Comparison of ENCODE assay signal across 8 cellular contexts in genomic region chr2:98731709-98732349, GRCh38. TPM values are rescaled to one million over a fixed set of nuclear protein-coding genes. Genes with fewer than 3 reads are reported as not detected.
DNase-seq lines count a peak whose midpoint lies in the region; FAIRE-seq and TF ChIP-seq lines count a peak whose summit lies in the region.

No MANE protein-coding gene starts in this region.

- no peak for FAIRE-seq in frontal cortex (lab: Jason Lieb, UNC)

- 20 to 23% methylated on average over 13 of the region's 13 CpGs for WGBS in esophagus, 2 donors
- WGBS in prostate gland, result 32% methylated on average over 13 of the region's 13 CpGs

- no peaks in the 10 kb centered on the region for H3K27me3 ChIP-seq in Peyer's patch
- no peaks in the 10 kb centered on the region for H3K27me3 ChIP-seq in esophagus (ENCODE audit: control insufficient read depth in 1 of 2, insufficient read depth in 2 of 2, low read length in 2 of 2)
- H3K27me3 ChIP-seq in prostate gland (replicated peaks; ENCODE audit: insufficient read depth), result no peaks in the 10 kb centered on the region

- TF ChIP-seq POLR2A in Peyer's patch (IDR thresholded peaks at IDR 0.05) (peak in 1 of 2 donors; percentile 16), prostate gland (IDR thresholded peaks at IDR 0.05) (no peak)

- H3K36me3 ChIP-seq in Peyer's patch, result no peaks in the 10 kb centered on the region
- no peaks in the 10 kb centered on the region for H3K36me3 ChIP-seq in esophagus (ENCODE audit: control insufficient read depth in 2 of 2, insufficient read depth in 2 of 2, low read length in 1 of 2)
- H3K36me3 ChIP-seq in prostate gland, result no peaks in the 10 kb centered on the region

- H3K27ac ChIP-seq in Peyer's patch (peak overlapping the region; percentile 97 to 99 (median 98)), esophagus (ENCODE audit: low read depth in 2 of 2, low read length in 1 of 2) (peak overlapping the region; percentile 78), prostate gland (peak overlapping the region; percentile 77 to 85)

- TF ChIP-seq CTCF in GM12864 (IDR thresholded peaks at IDR 0.05; ENCODE audit: low read depth, low read length, missing control alignments) (no peak), Peyer's patch (IDR thresholded peaks at IDR 0.05) (no peak), prostate gland (IDR thresholded peaks at IDR 0.05) (no peak)

- DNase-seq in GM12864 (ENCODE audit: low read depth) (no peak), Peyer's patch (peak in 1 of 3 donors; percentile 67), prostate gland (ENCODE audit: low spot score) (no peak), frontal cortex (ENCODE audit: low spot score in 2 of 2) (no peak), NCI-H1930 (lab: John Stamatoyannopoulos, UW) (no peak)
- no peak for DNase-seq in stimulated activated naive CD4-positive, alpha-beta T cell treated with Interleukin-2 at 50 U/mL for 16 hours (lab: John Stamatoyannopoulos, UW)
- no peak for DNase-seq in stimulated activated CD4-positive, alpha-beta T cell treated with anti-CD3 and anti-CD28 coated beads, Interleukin-2, amount 100 ng/mL, for 48 hours

- H3K9me3 ChIP-seq in Peyer's patch (no peaks in the 10 kb centered on the region), esophagus (ENCODE audit: control insufficient read depth in 2 of 2, insufficient read depth in 1 of 2, low read depth in 1 of 2, low read length in 1 of 2) (no peaks in the 10 kb centered on the region), prostate gland (no peaks in the 10 kb centered on the region)

- intact Hi-C loops in prostate gland (cut with DNase I), result loop anchor here (5.0 kb wide), 1 partner anchor 125 kb away; the partner anchor contains the start of genes COA5 and UNC50

- H3K4me3 ChIP-seq in GM12864 (ENCODE audit: low read depth, low read length), result peak overlapping the region; percentile 78
- H3K4me3 ChIP-seq in Peyer's patch, result peak overlapping the region; percentile 89 to 95 (median 93)
- H3K4me3 ChIP-seq in esophagus (ENCODE audit: low read depth in 1 of 2, low read length in 2 of 2), result peak overlapping the region; percentile 66 to 78
- peak overlapping the region; percentile 77 to 80 for H3K4me3 ChIP-seq in prostate gland

- H3K4me1 ChIP-seq in Peyer's patch (peaks cover 0 to 31% (median 5%) of the 10 kb centered on the region in 4 donors), esophagus (ENCODE audit: control insufficient read depth in 2 of 2, insufficient read depth in 2 of 2, low read length in 1 of 2) (no peaks in the 10 kb centered on the region), prostate gland (replicated peaks) (no peaks in the 10 kb centered on the region)

RNA-seq across cellular contexts. Expression of gene MGAT4A, which starts 0.9 kb away (rescaled TPM):
- total RNA-seq in Peyer's patch (100 to 1,000 TPM in 3 of 4 donors, 10 to 100 TPM in 1; 52.8 to 243 (median 175) TPM), prostate gland (10 to 100 TPM; 14.0 to 20.4 TPM), frontal cortex (38.3 TPM)
- polyA plus RNA-seq in esophagus, result 1 to 10 TPM; 2.8 to 3.0 TPM
